ENCODE assay signal across 8 cellular contexts in genomic region chr6:22036267-22036666, GRCh38.
DNase-seq lines count a peak whose midpoint lies in the region; ATAC-seq and TF ChIP-seq lines count a peak whose summit lies in the region.

No MANE protein-coding gene starts in this region.

- CTCF ChIA-PET in Calu3 (lab: Charles Lee): interaction anchor here (0.7 to 2.0 kb wide), 3 partner anchors 85 to 1013 kb away, joined by 3 to 5 read pairs (median 3); no protein-coding TSS in a partner anchor

- H3K4me3 ChIP-seq in GM23338 (no peak overlapping the region), ovary (no peak overlapping the region)

- TF ChIP-seq CTCF in Calu3 (IDR thresholded peaks at IDR 0.05; ENCODE audit: unreplicated experiment) (no peak), GM23338 (conservative IDR thresholded peaks at IDR 0.05; ENCODE audit: low read depth in 2 of 2) (no peak), ovary (IDR thresholded peaks at IDR 0.05) (no peak)

- H3K9me3 ChIP-seq in ovary: no peaks in the 10 kb centered on the region

- ATAC-seq in GM23338 (peak; percentile 94), HG03108 (IDR thresholded peaks at IDR 0.05; ENCODE audit: unreplicated experiment) (no peak)

- H3K27ac ChIP-seq in GM23338 (ENCODE audit: low read depth) (0 out of 2 replicates have a peak overlapping the region, but pooled peaks have one; percentile 41), ovary (no peak overlapping the region)

- intact Hi-C loops in Calu3 (cut with micrococcal nuclease; ENCODE audit: unreplicated experiment): loop anchor here (1.0 to 5.0 kb wide), 9 partner anchors 37 to 792 kb away; no protein-coding TSS in a partner anchor
- intact Hi-C loops in ovary (cut with DNase I): no loop called here

- H3K9me3 Mint-ChIP-seq in Calu3 (ENCODE audit: low read depth, unreplicated experiment) (peaks cover 7% of the 10 kb centered on the region), GM23338 (peaks cover 13% of the 10 kb centered on the region; the same call in 1 of the 3 replicates)

- H3K4me3 Mint-ChIP-seq in Calu3 (ENCODE audit: low read depth, unreplicated experiment) (peak overlapping the region; percentile 43), GM23338 (no peak overlapping the region)

- no peak overlapping the region for H2AFZ ChIP-seq in GM23338

- no peaks in the 10 kb centered on the region for H4K20me1 ChIP-seq in GM23338 (replicated peaks; ENCODE audit: insufficient read depth)

- no peaks in the 10 kb centered on the region for H3F3A ChIP-seq in GM23338 (replicated peaks; ENCODE audit: low read depth)

- H3K36me3 Mint-ChIP-seq in Calu3 (ENCODE audit: insufficient read depth, unreplicated experiment) (peaks cover 9% of the 10 kb centered on the region), GM23338 (ENCODE audit: low read depth) (peaks cover 47% of the 10 kb centered on the region)

- H3K4me1 ChIP-seq in GM23338 (ENCODE audit: insufficient read depth) (peaks cover 12% of the 10 kb centered on the region; the same call in 1 of the 2 replicates), ovary (ENCODE audit: insufficient read depth) (peaks cover 2% of the 10 kb centered on the region)

- no peaks in the 10 kb centered on the region for H3K9me2 ChIP-seq in GM23338 (ENCODE audit: insufficient read depth)

- DNase-seq in Calu3 (peak; percentile 92), GM23338 (ENCODE audit: low spot score) (peak; percentile 81), NCI-H526 (lab: John Stamatoyannopoulos, UW) (peak; percentile 49 to 81), iPS-NIHi11 (ENCODE audit: low spot score) (peak; percentile 79), NCI-H82 (lab: John Stamatoyannopoulos, UW) (no peak), ovary (no peak)
- DNase-seq in stimulated activated CD4-positive, alpha-beta T cell treated with anti-CD3 and anti-CD28 coated beads, Interleukin-15, amount 100 ng/mL, for 24 hours: no peak

- BruUV-seq in Calu3 (replicated peaks; lab: Mats Ljungman, UMichigan): no TSS peak

- 0 out of 2 replicates have a peak overlapping the region, but pooled peaks have one; percentile 45 for H3K4me2 ChIP-seq in GM23338

- H3K27ac Mint-ChIP-seq in Calu3 (ENCODE audit: unreplicated experiment) (peak overlapping the region; percentile 97), GM23338 (peak overlapping the region; percentile 45; the same call in 1 of the 2 replicates)

- no peak for TF ChIP-seq POLR2A in ovary (IDR thresholded peaks at IDR 0.05)

- H3K27me3 Mint-ChIP-seq in Calu3 (ENCODE audit: unreplicated experiment): no peaks in the 10 kb centered on the region
- H3K27me3 Mint-ChIP-seq in GM23338 (ENCODE audit: insufficient read depth, low read depth, poor library complexity): no peaks in the 10 kb centered on the region

- peaks cover 6% of the 10 kb centered on the region; the same call in 1 of the 2 replicates for H3K36me3 ChIP-seq in GM23338 (ENCODE audit: insufficient read depth)
- no peaks in the 10 kb centered on the region for H3K36me3 ChIP-seq in ovary

- H3K27me3 ChIP-seq in GM23338 (ENCODE audit: insufficient read depth) (no peaks in the 10 kb centered on the region), ovary (no peaks in the 10 kb centered on the region)

- TF ChIP-seq EP300 in ovary (IDR thresholded peaks at IDR 0.05): no peak

- H3K4me1 Mint-ChIP-seq in Calu3 (ENCODE audit: low read depth, unreplicated experiment): peaks cover 35% of the 10 kb centered on the region
- peaks cover 24% of the 10 kb centered on the region for H3K4me1 Mint-ChIP-seq in GM23338

- H3K79me2 ChIP-seq in GM23338 (replicated peaks; ENCODE audit: insufficient read depth): peaks cover 44% of the 10 kb centered on the region

- 66 to 76% (median 72%) methylated on average over 7 of the region's 7 CpGs for WGBS in ovary, 3 donors

TF ChIP-seq in GM23338, 12 proteins besides CTCF, POLR2A, EP300 and RAD21:
- no peak for TF ChIP-seq POLR2AphosphoS5 (IDR thresholded peaks at IDR 0.05; ENCODE audit: low read depth)
- TF ChIP-seq ZNF462 (CRISPR knock-in tag; IDR thresholded peaks at IDR 0.05): peak; percentile 32; the same call in 1 of the 2 replicates
- TF ChIP-seq REST (IDR thresholded peaks at IDR 0.05; ENCODE audit: unreplicated experiment): no peak

Comparison
In these comparisons a context has a peak if more than half of its experiments do, and no peak if none do; other contexts are left out.
1. DNase-seq: peak in Calu3 (single experiment), GM23338 (single experiment), NCI-H526 (2 of 2) and iPS-NIHi11 (single experiment); none in NCI-H82 (single experiment), stimulated activated CD4-positive, alpha-beta T cell treated with anti-CD3 and anti-CD28 coated beads, Interleukin-15, amount 100 ng/mL, for 24 hours (single experiment) and ovary (0 of 5).